In the genomic region with DNA sequence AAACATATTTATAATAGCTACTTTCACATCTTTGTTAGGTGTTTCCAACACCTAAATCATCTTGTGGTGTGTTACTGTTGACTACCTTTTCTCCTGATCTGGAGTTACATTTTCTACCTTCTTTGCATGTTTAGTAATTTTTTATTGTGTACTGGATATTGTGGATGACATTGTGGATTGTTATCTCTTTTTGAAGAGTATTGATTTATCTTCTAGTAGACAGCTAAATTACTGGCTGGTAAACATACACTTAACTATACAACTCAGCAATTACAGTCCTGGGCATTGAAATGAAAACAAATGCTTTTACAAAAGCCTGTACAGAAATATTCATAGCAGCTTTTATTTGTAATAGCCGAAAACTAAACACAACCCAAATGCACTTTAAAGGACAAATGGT, we compare ENCODE assay signal across 19 cellular contexts.
"Had no signal": no experiment of that assay in that cellular context is flagged by ENCODE, and none has a peak within 500 bp of the region (broad histone marks: within the 10 kb centered on the region; RNA-seq: fewer than 3 reads in every experiment).

No MANE protein-coding gene starts in this region.

- H3K27me3 Mint-ChIP-seq: activated naive CD8-positive, alpha-beta T cell treated with anti-CD3 and anti-CD28 coated beads for 36 hours; dendritic cell treated with granulocyte-macrophage colony-stimulating factor and Interleukin-4, amounts not matched to agents 40 ng/mL and 50 ng/mL, for 4 days; stimulated activated memory B cell treated with anti-CD40 and anti-IgM and Interleukin-4, amounts not matched to agents 10 μg/mL and 1 μg/mL and 100 μg/mL, for 72 hours had no signal

- H3K9me3 Mint-ChIP-seq: dendritic cell treated with granulocyte-macrophage colony-stimulating factor and Interleukin-4, amounts not matched to agents 40 ng/mL and 50 ng/mL, for 4 days had no signal

- DNase-seq: activated CD4-positive, alpha-beta T cell treated with anti-CD3 and anti-CD28 coated beads for 1 hour; activated CD4-positive, alpha-beta T cell treated with anti-CD3 and anti-CD28 coated beads, Interleukin-2, amount 50 U/mL, for 4 hours; activated naive CD8-positive, alpha-beta T cell treated with anti-CD3 and anti-CD28 coated beads for 36 hours; amniotic stem cell; effector CD8-positive, alpha-beta T cell; gastrocnemius medialis; head of caudate nucleus; nephron progenitor cell; nucleus accumbens; retina; spleen; stimulated activated CD4-positive, alpha-beta T cell treated with anti-CD3 and anti-CD28 coated beads, Interleukin-4, amount 100 ng/mL, for 4 hours; testis; upper lobe of left lung; WERI-Rb-1 had no signal

- H3K4me3 Mint-ChIP-seq: activated naive CD8-positive, alpha-beta T cell treated with anti-CD3 and anti-CD28 coated beads for 36 hours; dendritic cell treated with granulocyte-macrophage colony-stimulating factor and Interleukin-4, amounts not matched to agents 40 ng/mL and 50 ng/mL, for 4 days; mesothelial cell of epicardium; nephron progenitor cell; stimulated activated memory B cell treated with anti-CD40 and anti-IgM and Interleukin-4, amounts not matched to agents 10 μg/mL and 1 μg/mL and 100 μg/mL, for 72 hours had no signal

- ATAC-seq: esophagus mucosa; gastrocnemius medialis; stimulated activated memory B cell treated with anti-CD40 and anti-IgM and Interleukin-4, amounts not matched to agents 10 μg/mL and 1 μg/mL and 100 μg/mL, for 72 hours had no signal

- H3K4me1 Mint-ChIP-seq: nephron progenitor cell had no signal

- H3K27ac Mint-ChIP-seq: activated naive CD8-positive, alpha-beta T cell treated with anti-CD3 and anti-CD28 coated beads for 36 hours; dendritic cell treated with granulocyte-macrophage colony-stimulating factor and Interleukin-4, amounts not matched to agents 40 ng/mL and 50 ng/mL, for 4 days; mesothelial cell of epicardium; nephron progenitor cell; stimulated activated memory B cell treated with anti-CD40 and anti-IgM and Interleukin-4, amounts not matched to agents 10 μg/mL and 1 μg/mL and 100 μg/mL, for 72 hours had no signal
